Comparison of ENCODE assay signal across 11 cellular contexts in the genomic region with DNA sequence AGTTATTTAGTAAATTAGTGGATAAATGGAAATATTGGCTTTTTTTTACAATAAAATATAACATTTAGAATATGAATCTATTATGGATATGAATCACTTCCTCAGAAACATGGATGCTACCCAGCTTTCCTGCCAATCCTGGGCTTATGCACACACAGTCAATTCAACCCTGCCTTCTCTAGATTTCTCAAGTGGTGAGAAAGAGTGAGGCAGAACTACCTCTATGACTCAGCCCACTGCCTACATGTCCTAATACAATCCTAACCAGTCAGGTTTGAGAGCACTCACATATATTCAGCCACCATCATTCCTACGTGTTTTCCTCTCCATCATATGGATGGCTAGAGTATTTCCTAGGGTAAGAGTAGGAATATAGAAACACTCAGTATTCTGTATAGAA.
DNase-seq lines count a peak whose midpoint lies in the region; ATAC-seq, FAIRE-seq and TF ChIP-seq lines count a peak whose summit lies in the region.
"Had no signal": no experiment of that assay in that cellular context is flagged by ENCODE, and none has a peak within 500 bp of the region (broad histone marks: within the 10 kb centered on the region; RNA-seq: fewer than 3 reads in every experiment).

No MANE protein-coding gene starts in this region.

- no peak for TF ChIP-seq POLR2A in H1 (IDR thresholded peaks at IDR 0.05; ENCODE audit: control extremely low read depth in 1 of 2, low read depth in 2 of 2, low read length in 2 of 2)

- no peak for FAIRE-seq in H1 (lab: Jason Lieb, UNC)

- H3K4me3 ChIP-seq in H1 (ENCODE audit: extremely low read depth in 1 of 4, insufficient read depth in 2 of 4, low read depth in 3 of 4, low read length in 4 of 4): no peak overlapping the region
- H3K4me3 ChIP-seq: right lobe of liver had no signal

- H3K18ac ChIP-seq in H1 (ENCODE audit: extremely low read depth, low read length): no peak overlapping the region

- H3K23ac ChIP-seq in H1 (ENCODE audit: insufficient read length): no peak overlapping the region

- H2BK120ac ChIP-seq in H1 (replicated peaks; ENCODE audit: low read depth, low read length): no peak overlapping the region

- CTCF ChIA-PET in H1 (lab: Charles Lee; ENCODE audit: partially characterized antibody): interaction anchor here (0.9 kb wide), 1 partner anchor 117 kb away, joined by 3 read pairs; no protein-coding TSS in a partner anchor

- H3K27me3 ChIP-seq in H1 (replicated peaks in 1 of 4; ENCODE audit: control insufficient read depth in 3 of 4, extremely low read depth in 1 of 4, insufficient read depth in 3 of 4, low read length in 3 of 4): no peaks in the 10 kb centered on the region
- H3K27me3 ChIP-seq: right lobe of liver had no signal

- no peak overlapping the region for H3K27ac ChIP-seq in H1 (ENCODE audit: low read depth, low read length)
- no peak overlapping the region for H3K27ac ChIP-seq in substantia nigra (ENCODE audit: low read depth, low read length, poor library complexity, severe bottlenecking)
- H3K27ac ChIP-seq: right lobe of liver had no signal

- no peak for TF ChIP-seq EP300 in H1 (IDR thresholded peaks at IDR 0.05; ENCODE audit: borderline replicate concordance in 1 of 2, low read depth in 2 of 2, low read length in 2 of 2)

- H2AK5ac ChIP-seq in H1 (ENCODE audit: low read depth, low read length): no peak overlapping the region

- no peak overlapping the region for H3K56ac ChIP-seq in H1 (replicated peaks; ENCODE audit: insufficient read length, low read depth, low read length)

- H3K36me3 ChIP-seq in H1 (ENCODE audit: control insufficient read depth in 2 of 4, insufficient read depth in 4 of 4, low read length in 3 of 4): peaks cover 0 to 3% (median 0%) of the 10 kb centered on the region in 4 experiments; a peak in 1 of 8 replicates
- H3K36me3 ChIP-seq: right lobe of liver had no signal

- peak; percentile 71 for DNase-seq in ELR (ENCODE audit: low read depth)
- DNase-seq in H1 (ENCODE audit: low read depth in 1 of 2, low spot score in 2 of 2): no peak
- no peak for DNase-seq in NCI-H146 treated with DMSO at 0.1 percent for 48 hours (lab: John Stamatoyannopoulos, UW; ENCODE audit: unreplicated experiment)
- DNase-seq in Right ventricle myocardium superior: no peak
- DNase-seq in GM19240 (ENCODE audit: insufficient read length, low spot score): no peak
- no peak for DNase-seq in substantia nigra (lab: John Stamatoyannopoulos, UW)
- DNase-seq: activated CD8-positive, alpha-beta memory T cell treated with anti-CD3 and anti-CD28 coated beads, Interleukin-2, amount 50 U/mL, for 4 hours; NCI-H2171; right lobe of liver had no signal

- no peak overlapping the region for H3K4me2 ChIP-seq in H1 (ENCODE audit: insufficient read depth in 1 of 2, low read depth in 2 of 2, low read length in 2 of 2)

- no peaks in the 10 kb centered on the region for H4K20me1 ChIP-seq in H1 (replicated peaks in 1 of 2; ENCODE audit: control insufficient read depth in 1 of 2, insufficient read depth in 2 of 2, low read length in 2 of 2)

- no peak overlapping the region for H4K8ac ChIP-seq in H1 (ENCODE audit: extremely low read depth, insufficient read depth, low read length)

- no peaks in the 10 kb centered on the region for H3K79me2 ChIP-seq in H1 (ENCODE audit: control insufficient read depth in 1 of 2, insufficient read depth in 2 of 2, low read length in 2 of 2)

- peaks cover 0 to 2% (median 0%) of the 10 kb centered on the region in 4 experiments; a peak in 3 of 7 replicates for H3K4me1 ChIP-seq in H1 (replicated peaks in 1 of 4; ENCODE audit: control insufficient read depth in 3 of 4, insufficient read depth in 4 of 4, low read length in 3 of 4)
- H3K4me1 ChIP-seq: right lobe of liver had no signal

- H2BK12ac ChIP-seq in H1 (ENCODE audit: low read depth, low read length): no peak overlapping the region

- ATAC-seq in GM21423 (IDR thresholded peaks at IDR 0.05; ENCODE audit: unreplicated experiment): peak; percentile 75
- ATAC-seq in HG03469 (IDR thresholded peaks at IDR 0.05; ENCODE audit: unreplicated experiment): peak; percentile 48
- ATAC-seq in Right ventricle myocardium superior (ENCODE audit: poor library complexity): no peak
- ATAC-seq: right lobe of liver had no signal

- H3K14ac ChIP-seq in H1 (ENCODE audit: insufficient read length): no peak overlapping the region

- no peak overlapping the region for H2AFZ ChIP-seq in H1 (ENCODE audit: low read length)

- no peaks in the 10 kb centered on the region for H3K79me1 ChIP-seq in H1 (ENCODE audit: low read depth, low read length)

- H2BK15ac ChIP-seq in H1 (ENCODE audit: low read length): no peak overlapping the region

- peak overlapping the region; percentile 55 for H4K91ac ChIP-seq in H1 (replicated peaks; ENCODE audit: insufficient read length, low read length)

- no peak overlapping the region for H2BK20ac ChIP-seq in H1 (ENCODE audit: low read length)

- H2BK5ac ChIP-seq in H1 (ENCODE audit: low read depth, low read length): no peak overlapping the region

- H3K9me3 ChIP-seq in H1 (ENCODE audit: insufficient read depth in 2 of 2, low read depth in 1 of 2, low read length in 1 of 2): peaks cover 0 to 2% of the 10 kb centered on the region in 2 experiments; a peak in 1 of 4 replicates
- H3K9me3 ChIP-seq: right lobe of liver had no signal

- no peak for TF ChIP-seq RAD21 in H1 (IDR thresholded peaks at IDR 0.05 in 1 of 2, conservative IDR thresholded peaks at IDR 0.05 in 1 of 2; ENCODE audit: low read depth in 2 of 2, low read length in 2 of 2)

- intact Hi-C loops in Right ventricle myocardium superior (cut with DNase I): no loop called here

- TF ChIP-seq CTCF in H1 (IDR thresholded peaks at IDR 0.05; ENCODE audit: control extremely low read depth in 1 of 3, insufficient read depth in 1 of 3, low read depth in 1 of 3, low read length in 3 of 3): no peak

- no peak overlapping the region for H3K4ac ChIP-seq in H1 (replicated peaks; ENCODE audit: insufficient read length, low read depth, low read length)

- H3K23me2 ChIP-seq in H1 (ENCODE audit: low read depth, low read length): no peaks in the 10 kb centered on the region

- no peak overlapping the region for H4K5ac ChIP-seq in H1 (ENCODE audit: insufficient read length, low read depth, low read length)

- POLR2A ChIA-PET in H1 (lab: Charles Lee; ENCODE audit: partially characterized antibody): no interaction called here

- H3K9ac ChIP-seq in H1 (replicated peaks in 1 of 4; ENCODE audit: extremely low read depth in 1 of 4, low read depth in 3 of 4, low read length in 3 of 4): no peak overlapping the region

- 89% methylated on average over 1 of the region's 1 CpG; no CpG with 5 or more reads in 1 of the 2 experiments for WGBS in H1 (ENCODE audit: extremely low coverage in 1 of 2, insufficient coverage in 1 of 2, insufficient read length in 1 of 2, insufficient replicate concordance in 2 of 2, low coverage in 1 of 2, low lambda C conversion rate in 2 of 2, missing lambda C conversion rate in 1 of 2), 2 experiments

TF ChIP-seq in H1, 55 proteins besides CTCF, POLR2A, EP300 and RAD21 (continues in another document):
- TF ChIP-seq TCF12 (IDR thresholded peaks at IDR 0.05; ENCODE audit: low read depth, low read length): no peak
- no peak for TF ChIP-seq NANOG (IDR thresholded peaks at IDR 0.05; ENCODE audit: insufficient read depth, low read depth, low read length, poor library complexity, severe bottlenecking)
- no peak for TF ChIP-seq CHD2 (IDR thresholded peaks at IDR 0.05; ENCODE audit: low read length)
